Comparison of ENCODE assay signal across 1 cellular context in genomic region chr12:113237748-113238147, GRCh38.
TF ChIP-seq lines count a peak whose summit lies in the region.

No MANE protein-coding gene starts in this region.

TF ChIP-seq in endothelial cell of umbilical vein, 7 proteins besides CTCF, POLR2A, EP300 and RAD21:
- TF ChIP-seq EZH2 (IDR thresholded peaks at IDR 0.05; ENCODE audit: borderline replicate concordance, low read depth, low read length, severe bottlenecking) (no peak), MAX (IDR thresholded peaks at IDR 0.05; ENCODE audit: insufficient read depth, insufficient read length) (no peak), GATA2 (IDR thresholded peaks at IDR 0.05; ENCODE audit: insufficient read depth, insufficient read length, low read depth, low read length) (peak; percentile 73), JUN (IDR thresholded peaks at IDR 0.05; ENCODE audit: borderline replicate concordance, insufficient read depth, insufficient read length, low read depth) (no peak)
